Comparison of ENCODE assay signal across 20 cellular contexts in genomic region chr14:30998100-30998706, GRCh38.
"Had no signal": no experiment of that assay in that cellular context is flagged by ENCODE, and none has a peak within 500 bp of the region (broad histone marks: within the 10 kb centered on the region; RNA-seq: fewer than 3 reads in every experiment).

No MANE protein-coding gene starts in this region.

- FAIRE-seq: kidney, TTC549 had no signal

- H3K27ac ChIP-seq: brain microvascular endothelial cell, left lung, right atrium auricular region, skin epidermis, tibial nerve had no signal

- H3K4me3 ChIP-seq: left lung, right atrium auricular region, skin epidermis, tibial nerve had no signal

- DNase-seq: activated B cell treated with CpG ODN at 0.5 μM for 24 hours; activated CD4-positive, alpha-beta T cell treated with anti-CD3 and anti-CD28 coated beads, Interleukin-2, amount 10 ng/mL, durations not matched to agents 24 days and 14 days; activated CD8-positive, alpha-beta memory T cell treated with anti-CD3 and anti-CD28 coated beads, Interleukin-2, amount 50 U/mL, for 48 hours; activated gamma-delta T cell treated with Interleukin-2 at 50 U/mL for 16 hours; activated T-cell treated with anti-CD3 and anti-CD28 coated beads, Interleukin-2, amount 50 U/mL, for 72 hours; amniotic stem cell; brain microvascular endothelial cell; cortex of kidney; effector CD4-positive, alpha-beta T cell; kidney; left lung; natural killer cell; stimulated activated CD4-positive, alpha-beta T cell treated with anti-CD3 and anti-CD28 coated beads, Interleukin-15, amount 100 ng/mL, for 24 hours; stimulated activated CD4-positive, alpha-beta T cell treated with anti-CD3 and anti-CD28 coated beads, Interleukin-4, amount 100 ng/mL, for 24 hours; stimulated activated naive CD4-positive, alpha-beta T cell; T-helper 2 cell had no signal

- ATAC-seq: activated T-cell treated with anti-CD3 and anti-CD28 coated beads, Interleukin-2, amount 50 U/mL, for 72 hours; left lung; natural killer cell had no signal

- H3K36me3 ChIP-seq: brain microvascular endothelial cell had no signal

- H3K27me3 ChIP-seq: brain microvascular endothelial cell, left lung, right atrium auricular region, tibial nerve had no signal
